ENCODE assay signal across 12 cellular contexts in genomic region chr6:125924169-125924568, GRCh38. TPM values are rescaled to one million over a fixed set of nuclear protein-coding genes. Genes with fewer than 3 reads are reported as not detected.
DNase-seq lines count a peak whose midpoint lies in the region; FAIRE-seq and TF ChIP-seq lines count a peak whose summit lies in the region.
"Had no signal": no experiment of that assay in that cellular context is flagged by ENCODE, and none has a peak within 500 bp of the region (broad histone marks: within the 10 kb centered on the region; RNA-seq: fewer than 3 reads in every experiment).

No MANE protein-coding gene starts in this region.

- H3K9ac ChIP-seq in SK-N-MC (ENCODE audit: insufficient read length), result peak overlapping the region; percentile 56

- H2AFZ ChIP-seq in ACC112 (ENCODE audit: low read length, unreplicated experiment), result no peak overlapping the region

- TF ChIP-seq CTCF in GM10266 (IDR thresholded peaks at IDR 0.05; ENCODE audit: control insufficient read depth, insufficient read depth, low read depth, missing control alignments) (no peak), coronary artery (IDR thresholded peaks at IDR 0.05) (no peak)

- no peaks in the 10 kb centered on the region for H3K27me3 ChIP-seq in ACC112 (ENCODE audit: insufficient read depth, low read length)

- H3K9me3 ChIP-seq in SK-N-MC (ENCODE audit: low read depth, low read length), result no peaks in the 10 kb centered on the region

- peaks cover 35% of the 10 kb centered on the region for H3K79me2 ChIP-seq in ACC112 (ENCODE audit: control insufficient read depth, insufficient read depth, low read length, unreplicated experiment)

- peak overlapping the region; percentile 39 for H3K27ac ChIP-seq in ACC112 (ENCODE audit: low read depth, low read length)
- peak overlapping the region; percentile 94 for H3K27ac ChIP-seq in SK-N-MC
- H3K27ac ChIP-seq in coronary artery, result no peak overlapping the region

- DNase-seq in EH (ENCODE audit: low read depth), result peak; percentile 63
- no peak for DNase-seq in SK-N-MC (ENCODE audit: low read depth, low spot score)
- DNase-seq in erythroblast (lab: John Stamatoyannopoulos, UW), result peak; percentile 87
- DNase-seq in GM10266 (ENCODE audit: extremely low spot score), result no peak
- no peak for DNase-seq in frontal cortex (ENCODE audit: low spot score in 2 of 2)
- DNase-seq in coronary artery (ENCODE audit: low spot score), result no peak
- DNase-seq in GM03348 (ENCODE audit: low spot score), result no peak
- DNase-seq: amniotic stem cell, foreskin melanocyte, GF-D8, KG1 had no signal

- no peak for TF ChIP-seq POLR2A in erythroblast (IDR thresholded peaks at IDR 0.05; ENCODE audit: low read length)

- H3K36me3 ChIP-seq in ACC112 (ENCODE audit: insufficient read depth, low read length), result peaks cover 64% of the 10 kb centered on the region
- H3K36me3 ChIP-seq in SK-N-MC (ENCODE audit: insufficient read depth, low read length), result peaks cover 24% of the 10 kb centered on the region

- H3K4me1 ChIP-seq in ACC112 (ENCODE audit: control insufficient read depth, insufficient read depth, low read length, unreplicated experiment), result peaks cover 36% of the 10 kb centered on the region

- no peak for FAIRE-seq in frontal cortex (lab: Jason Lieb, UNC)

- H3K4me3 ChIP-seq in ACC112 (ENCODE audit: low read depth, low read length) (no peak overlapping the region), SK-N-MC (peak overlapping the region; percentile 49), coronary artery (no peak overlapping the region)

RNA-seq across cellular contexts. Expression of gene HINT3, which starts 32.4 kb away (rescaled TPM):
- total RNA-seq in frontal cortex, result 90.5 TPM

Comparison
In these comparisons a context has a peak if more than half of its experiments do, and no peak if none do; other contexts are left out.
1. H3K27ac ChIP-seq: peak in ACC112 (single experiment) and SK-N-MC (single experiment); none in coronary artery (0 of 2).
2. DNase-seq: peak in EH (single experiment) and erythroblast (2 of 2); none in SK-N-MC (single experiment), GM10266 (single experiment), frontal cortex (0 of 2), coronary artery (single experiment) and GM03348 (single experiment).